ENCODE assay signal across 25 cellular contexts in the genomic region with DNA sequence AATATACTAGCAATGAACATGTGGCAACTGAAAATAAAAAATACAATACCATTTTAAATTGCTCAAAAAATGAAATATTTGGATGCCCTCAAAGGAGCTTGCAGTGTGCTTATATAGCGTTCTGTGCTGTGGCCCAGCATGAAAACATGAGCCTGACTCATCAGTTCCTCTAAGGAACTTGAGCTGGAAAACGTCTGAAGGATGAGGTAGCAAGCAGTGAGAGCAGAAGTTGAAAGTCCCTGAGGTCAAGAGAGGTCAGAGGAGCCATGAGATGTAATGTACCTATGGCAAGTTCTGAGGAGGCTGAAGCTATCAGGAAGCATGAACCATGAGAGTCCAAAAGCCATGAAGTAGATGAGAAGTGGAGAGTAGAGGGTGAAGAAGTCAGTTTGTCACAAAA.
"Had no signal": no experiment of that assay in that cellular context is flagged by ENCODE, and none has a peak within 500 bp of the region (broad histone marks: within the 10 kb centered on the region; RNA-seq: fewer than 3 reads in every experiment).

No MANE protein-coding gene starts in this region.

- ATAC-seq: activated CD4-positive, CD25-positive, alpha-beta regulatory T cell treated with anti-CD3 and anti-CD28 coated beads, Interleukin-2, amount 50 U/mL, for 24 hours; esophagus mucosa; left cardiac atrium; psoas muscle; stimulated activated effector memory CD8-positive, alpha-beta T cell treated with anti-CD3 and anti-CD28 coated beads, Interleukin-12 subunit alpha, Interleukin-12 subunit beta, amount 100 ng/mL, for 72 hours had no signal

- H3K4me3 ChIP-seq: psoas muscle, sigmoid colon, thoracic aorta, uterus had no signal

- DNase-seq: activated CD4-positive, alpha-beta memory T cell treated with anti-CD3 and anti-CD28 coated beads, Interleukin-2, amount 10 ng/mL, durations not matched to agents 7 days and 5 days; activated CD4-positive, alpha-beta T cell treated with anti-CD3 and anti-CD28 coated beads for 48 hours; activated CD8-positive, alpha-beta memory T cell treated with anti-CD3 and anti-CD28 coated beads, Interleukin-2, amount 50 U/mL, for 48 hours; activated gamma-delta T cell; activated naive CD4-positive, alpha-beta T cell treated with anti-CD3 and anti-CD28 coated beads, Interleukin-2, amount 10 ng/mL, durations not matched to agents 7 days and 5 days; activated naive CD8-positive, alpha-beta T cell treated with anti-CD3 and anti-CD28 coated beads, Interleukin-2, amount 10 ng/mL, durations not matched to agents 7 days and 5 days; activated T-cell treated with anti-CD3 and anti-CD28 coated beads, Interleukin-2, amount 50 U/mL, for 24 hours; brain microvascular endothelial cell; central memory CD4-positive, alpha-beta T cell; endodermal cell; foreskin fibroblast; head of caudate nucleus; hippocampal formation; left cardiac atrium; mammary epithelial cell; psoas muscle; sigmoid colon; small intestine; stimulated activated CD4-positive, alpha-beta T cell treated with anti-CD3 and anti-CD28 coated beads, Interleukin-4, amount 100 ng/mL, for 24 hours; uterus; WERI-Rb-1 had no signal
